In the genomic region with DNA sequence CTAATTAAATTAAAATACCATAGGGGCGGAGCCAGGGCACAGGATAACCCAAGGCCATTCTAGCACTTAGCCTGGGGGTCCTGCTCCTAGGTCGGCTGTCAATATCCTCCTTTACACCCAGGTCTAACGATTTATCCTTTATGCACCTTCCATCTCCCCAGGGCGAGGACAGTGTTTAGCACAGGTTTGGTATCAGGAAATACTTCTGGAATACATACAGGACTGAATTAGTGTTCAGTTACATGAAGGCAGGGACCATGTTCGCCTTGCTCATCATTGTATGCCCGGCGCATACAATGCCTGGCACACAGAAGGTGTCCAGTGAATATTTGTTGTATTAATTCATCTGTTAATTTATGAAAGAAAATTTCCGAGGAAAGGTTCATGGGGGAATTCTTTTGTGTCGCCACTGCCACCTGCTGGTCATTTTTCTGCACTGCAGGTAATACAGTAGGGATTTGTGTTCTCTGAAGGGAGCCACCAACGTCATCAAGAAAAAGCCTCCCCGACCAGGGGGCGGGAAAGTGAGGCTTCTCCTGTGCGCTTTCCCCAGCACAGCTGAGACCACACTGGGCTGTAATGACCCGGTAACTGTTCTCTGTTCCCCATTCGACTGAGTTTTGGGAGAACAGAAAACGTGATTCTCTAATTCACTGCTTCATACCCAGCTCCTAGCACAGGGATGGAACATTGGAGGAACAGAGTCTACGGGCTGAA, we compare ENCODE assay signal across 8 cellular contexts.
DNase-seq lines count a peak whose midpoint lies in the region; ATAC-seq and TF ChIP-seq lines count a peak whose summit lies in the region.

No MANE protein-coding gene starts in this region.

- H3K4me3 Mint-ChIP-seq in CD4-positive, CD25-positive, alpha-beta regulatory T cell, result no peak overlapping the region

- no peak overlapping the region for H3K27ac ChIP-seq in CD4-positive, CD25-positive, alpha-beta regulatory T cell (ENCODE audit: insufficient read depth, low read length, poor library complexity, severe bottlenecking)

- no peaks in the 10 kb centered on the region for H3K9me3 Mint-ChIP-seq in CD4-positive, CD25-positive, alpha-beta regulatory T cell

- H3K4me1 Mint-ChIP-seq in CD4-positive, CD25-positive, alpha-beta regulatory T cell, result peaks cover 6 to 7% (median 6%) of the 10 kb centered on the region in 4 donors

- peak overlapping the region; percentile 15 for H3K9ac ChIP-seq in NT2/D1 (ENCODE audit: insufficient read length, low read depth)

- peaks cover 4% of the 10 kb centered on the region for H3K4me1 ChIP-seq in CD4-positive, CD25-positive, alpha-beta regulatory T cell (ENCODE audit: control insufficient read depth, insufficient read depth, low read length, poor library complexity, severe bottlenecking)
- H3K4me1 ChIP-seq in NT2/D1 (ENCODE audit: insufficient read depth, insufficient read length), result no peaks in the 10 kb centered on the region

- H3K27me3 ChIP-seq in CD4-positive, CD25-positive, alpha-beta regulatory T cell (ENCODE audit: control insufficient read depth, insufficient read depth, low read length), result peaks cover 4% of the 10 kb centered on the region
- H3K27me3 ChIP-seq in NT2/D1 (ENCODE audit: insufficient read depth, insufficient read length), result no peaks in the 10 kb centered on the region

- no peaks in the 10 kb centered on the region for H3K9me3 ChIP-seq in CD4-positive, CD25-positive, alpha-beta regulatory T cell (ENCODE audit: control insufficient read depth in 2 of 2, low read length in 2 of 2)
- H3K9me3 ChIP-seq in NT2/D1 (ENCODE audit: insufficient read depth, low read length), result no peaks in the 10 kb centered on the region

- DNase-seq in CD4-positive, CD25-positive, alpha-beta regulatory T cell, result peak; percentile 44 to 68 (median 48)
- DNase-seq in HS-5 (ENCODE audit: low read depth), result peak; percentile 63
- DNase-seq in NT2/D1 (ENCODE audit: low read depth, low spot score), result peak; percentile 65
- peak; percentile 68 for DNase-seq in activated CD8-positive, alpha-beta memory T cell treated with anti-CD3 and anti-CD28 coated beads, Interleukin-2, amount 50 U/mL, for 4 hours
- peak; percentile 72 for DNase-seq in epithelial cell of esophagus (ENCODE audit: low read depth)
- DNase-seq in midbrain (lab: John Stamatoyannopoulos, UW), result peak; percentile 73
- peak; percentile 31 to 45 for DNase-seq in stimulated activated CD8-positive, alpha-beta memory T cell treated with anti-CD3 and anti-CD28 coated beads, Interleukin-2, amount 100 ng/mL, for 1 hour (ENCODE audit: low read depth in 2 of 2)

- peaks cover 11% of the 10 kb centered on the region for H3K27me3 Mint-ChIP-seq in CD4-positive, CD25-positive, alpha-beta regulatory T cell

- peak; percentile 94 for TF ChIP-seq CTCF in epithelial cell of esophagus (IDR thresholded peaks at IDR 0.05; ENCODE audit: insufficient read depth, low read depth, low read length, missing control alignments)

- H3K36me3 Mint-ChIP-seq in CD4-positive, CD25-positive, alpha-beta regulatory T cell, result no peaks in the 10 kb centered on the region

- H3K36me3 ChIP-seq in CD4-positive, CD25-positive, alpha-beta regulatory T cell (ENCODE audit: control insufficient read depth, insufficient read depth, low read length), result no peaks in the 10 kb centered on the region
- H3K36me3 ChIP-seq in NT2/D1 (ENCODE audit: insufficient read depth, insufficient read length, low read length), result no peaks in the 10 kb centered on the region

- no peak overlapping the region for H3K4me3 ChIP-seq in CD4-positive, CD25-positive, alpha-beta regulatory T cell (ENCODE audit: low read depth, low read length)
- H3K4me3 ChIP-seq in NT2/D1 (ENCODE audit: insufficient read length, low read depth), result peak overlapping the region; percentile 9
- no peak overlapping the region for H3K4me3 ChIP-seq in epithelial cell of esophagus (ENCODE audit: low read length)

- peak in 1 of 2 donors; percentile 36 for ATAC-seq in CD4-positive, CD25-positive, alpha-beta regulatory T cell (ENCODE audit: low read depth in 2 of 2)
- ATAC-seq in GM18858 (IDR thresholded peaks at IDR 0.05; ENCODE audit: unreplicated experiment), result no peak

- peak overlapping the region in 1 of 3 donors; percentile 49 for H3K27ac Mint-ChIP-seq in CD4-positive, CD25-positive, alpha-beta regulatory T cell
